In the genomic region with DNA sequence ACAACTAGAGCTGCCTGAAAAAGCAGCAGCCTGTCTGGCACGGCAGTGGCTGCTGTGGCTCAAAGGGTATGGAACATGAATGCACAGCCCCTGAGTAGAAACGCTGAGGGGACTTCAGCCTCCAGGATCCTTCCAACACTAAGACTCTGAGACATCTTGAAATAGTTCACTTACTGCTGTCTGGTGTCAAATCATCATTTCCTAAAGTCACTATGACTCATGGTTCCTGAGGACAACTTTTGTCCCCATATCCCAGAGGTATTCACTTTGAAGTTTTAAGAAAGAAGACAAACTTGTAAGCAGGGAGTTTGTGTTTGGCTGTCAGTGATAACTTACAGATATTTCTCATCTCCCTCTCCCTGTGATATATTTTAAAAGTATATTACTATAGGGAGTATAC, we compare ENCODE assay signal across 20 cellular contexts. TPM values are rescaled to one million over a fixed set of nuclear protein-coding genes. Genes with fewer than 3 reads are reported as not detected.
DNase-seq lines count a peak whose midpoint lies in the region; ATAC-seq, FAIRE-seq and TF ChIP-seq lines count a peak whose summit lies in the region.
"Had no signal": no experiment of that assay in that cellular context is flagged by ENCODE, and none has a peak within 500 bp of the region (broad histone marks: within the 10 kb centered on the region; RNA-seq: fewer than 3 reads in every experiment).

No MANE protein-coding gene starts in this region.

- no peaks in the 10 kb centered on the region for H3K27me3 Mint-ChIP-seq in CD8-positive, alpha-beta T cell (ENCODE audit: low read depth)

- in situ Hi-C loops in K562 (cut with MboI) = no loop called here
- in situ Hi-C loops in gastrocnemius medialis (cut with MboI; ENCODE audit: low sequenced_read_pairs in 4 of 4) = no loop called here

- 0 out of 22 replicates have a peak, but pooled peaks cover 0 to 6% (median 0%) of the 10 kb centered on the region in 11 experiments for H3K36me3 ChIP-seq in BLaER1 treated with 17β-estradiol and CSF1 and Interleukin-3, amounts not matched to agents 10 nM and 100 nM
- H3K36me3 ChIP-seq in Loucy (ENCODE audit: insufficient read depth, low read length) (no peaks in the 10 kb centered on the region), K562 (ENCODE audit: control insufficient read depth, insufficient read depth, low read length) (no peaks in the 10 kb centered on the region; the same call in 2 of the 3 replicates), gastrocnemius medialis (no peaks in the 10 kb centered on the region)
- no peaks in the 10 kb centered on the region for H3K36me3 ChIP-seq in CD8-positive, alpha-beta T cell (ENCODE audit: insufficient read depth, low read length)
- H3K36me3 ChIP-seq: MG63 had no signal

- H3K4me3 ChIP-seq in BLaER1 treated with 17β-estradiol and CSF1 and Interleukin-3, amounts not matched to agents 10 nM and 100 nM = no peak overlapping the region
- H3K4me3 ChIP-seq in Loucy (ENCODE audit: low read length, poor library complexity, severe bottlenecking) = no peak overlapping the region
- H3K4me3 ChIP-seq in K562 = no peak overlapping the region
- no peak overlapping the region for H3K4me3 ChIP-seq in gastrocnemius medialis
- no peak overlapping the region for H3K4me3 ChIP-seq in CD8-positive, alpha-beta T cell (ENCODE audit: low read depth, low read length)
- H3K4me3 ChIP-seq: MG63 had no signal

- BruUV-seq in K562 (replicated peaks; lab: Mats Ljungman, UMichigan) = no TSS peak

- TF ChIP-seq POLR2A in K562 (conservative IDR thresholded peaks at IDR 0.05) (no peak), gastrocnemius medialis (IDR thresholded peaks at IDR 0.05) (no peak)

- peak overlapping the region in 5 of 11 experiments; percentile 1 to 22 (median 20); a peak in 3 of 22 replicates for H3K9ac ChIP-seq in BLaER1 treated with 17β-estradiol and CSF1 and Interleukin-3, amounts not matched to agents 10 nM and 100 nM
- H3K9ac ChIP-seq in Loucy (ENCODE audit: low read depth, low read length, poor library complexity, severe bottlenecking) (no peak overlapping the region), K562 (ENCODE audit: insufficient read depth in 1 of 2, low read depth in 2 of 2, low read length in 2 of 2) (peak overlapping the region; percentile 51 to 58; a peak in 3 of 4 replicates)

- intact Hi-C loops in K562 (cut with micrococcal nuclease) = no loop called here
- intact Hi-C loops in gastrocnemius medialis (cut with DNase I; ENCODE audit: low total_unique reads) = loop anchor here (10.0 kb wide), 1 partner anchor 157 kb away; no protein-coding TSS in a partner anchor
- intact Hi-C loops in CD8-positive, alpha-beta T cell (cut with DNase I, micrococcal nuclease) = no loop called here

- H2AFZ ChIP-seq in Loucy (ENCODE audit: low read length) (peak overlapping the region; percentile 69), K562 (ENCODE audit: low read depth, low read length) (peak overlapping the region; percentile 75)

- no peaks in the 10 kb centered on the region for H3F3A ChIP-seq in Loucy (ENCODE audit: low read depth)

- H3K9me1 ChIP-seq in K562 (ENCODE audit: control insufficient read depth, insufficient read depth, low read length) = peaks cover 5% of the 10 kb centered on the region

- H3K27ac ChIP-seq in BLaER1 treated with 17β-estradiol and CSF1 and Interleukin-3, amounts not matched to agents 10 nM and 100 nM = peak overlapping the region in 7 of 11 experiments; percentile 12 to 50 (median 31); a peak in 10 of 22 replicates
- peak overlapping the region; percentile 78; the same call in 2 of the 3 replicates for H3K27ac ChIP-seq in K562 (ENCODE audit: extremely low read depth, low read depth, low read length)
- peak overlapping the region; percentile 67 to 88 (median 82) for H3K27ac ChIP-seq in gastrocnemius medialis
- H3K27ac ChIP-seq in CD8-positive, alpha-beta T cell (ENCODE audit: low read depth, low read length) = no peak overlapping the region

- 15% methylated on average over 2 of the region's 2 CpGs for WGBS in K562 (ENCODE audit: insufficient coverage, low coverage, missing lambda C conversion rate)

- peak; percentile 46; the same call in 1 of the 2 replicates for TF ChIP-seq EP300 in K562 (IDR thresholded peaks at IDR 0.05; ENCODE audit: low read length)

- H3K27ac Mint-ChIP-seq in CD8-positive, alpha-beta T cell = no peak overlapping the region

- FAIRE-seq in K562 (lab: Jason Lieb, UNC) = peak; percentile 87
- FAIRE-seq: RCC 7860 had no signal

- DNase-seq in K562 (ENCODE audit: extremely low read depth in 1 of 4, low spot score in 3 of 4) = peak; percentile 21 to 73 (median 46)
- no peak for DNase-seq in gastrocnemius medialis
- DNase-seq in cerebellar cortex (ENCODE audit: low spot score) = no peak
- DNase-seq in activated CD8-positive, alpha-beta memory T cell treated with anti-CD3 and anti-CD28 coated beads, Interleukin-2, amount 50 U/mL, for 48 hours = no peak
- no peak for DNase-seq in CD8-positive, alpha-beta T cell
- DNase-seq: activated CD4-positive, alpha-beta T cell treated with anti-CD3 and anti-CD28 coated beads for 4 hours; activated effector memory CD4-positive, alpha-beta T cell treated with Interleukin-2 at 50 U/mL for 16 hours; Caco-2; H7; mesendoderm; MG63; NCI-H1694; NCI-H345; stimulated activated CD4-positive, alpha-beta T cell treated with anti-CD3 and anti-CD28 coated beads, Interleukin-15, amount 100 ng/mL, for 24 hours had no signal

- H3K9me2 ChIP-seq in Loucy (replicated peaks; ENCODE audit: low read depth, low read length) = no peaks in the 10 kb centered on the region

- POLR2A ChIA-PET in K562 (lab: Yijun Ruan, JAX) = interaction anchor here (0.5 to 3.6 kb wide), 4 partner anchors 12 to 523 kb away, joined by 3 to 16 read pairs (median 4); no protein-coding TSS in a partner anchor
- POLR2A ChIA-PET in CD8-positive, alpha-beta T cell (lab: Charles Lee) = no interaction called here

- peaks cover 0 to 9% (median 5%) of the 10 kb centered on the region in 11 experiments; a peak in 7 of 22 replicates for H3K9me3 ChIP-seq in BLaER1 treated with 17β-estradiol and CSF1 and Interleukin-3, amounts not matched to agents 10 nM and 100 nM (replicated peaks in 1 of 11)
- no peaks in the 10 kb centered on the region for H3K9me3 ChIP-seq in Loucy (ENCODE audit: insufficient read depth, low read depth, low read length)
- no peaks in the 10 kb centered on the region for H3K9me3 ChIP-seq in K562 (replicated peaks; ENCODE audit: control insufficient read depth, insufficient read depth, low read depth, low read length)
- H3K9me3 ChIP-seq in gastrocnemius medialis = no peaks in the 10 kb centered on the region
- H3K9me3 ChIP-seq in CD8-positive, alpha-beta T cell (ENCODE audit: low read length) = no peaks in the 10 kb centered on the region
- H3K9me3 ChIP-seq: Caco-2, MG63 had no signal

- TF ChIP-seq CTCF in Loucy (conservative IDR thresholded peaks at IDR 0.05; ENCODE audit: low read length) (no peak), K562 (IDR thresholded peaks at IDR 0.05 in 2 of 3, conservative IDR thresholded peaks at IDR 0.05 in 1 of 3; ENCODE audit: insufficient read depth in 2 of 3, low read depth in 1 of 3, low read length in 3 of 3) (no peak), gastrocnemius medialis (IDR thresholded peaks at IDR 0.05 in 4 of 5, conservative IDR thresholded peaks at IDR 0.05 in 1 of 5) (no peak)
- no peak for TF ChIP-seq CTCF in CD8-positive, alpha-beta T cell (IDR thresholded peaks at IDR 0.05)

- no peak for TF ChIP-seq RAD21 in K562 (CRISPR knock-in tag; conservative IDR thresholded peaks at IDR 0.05 in 1 of 2, IDR thresholded peaks at IDR 0.05 in 1 of 2)

- peaks cover 0 to 3% (median 0%) of the 10 kb centered on the region in 11 experiments; a peak in 1 of 22 replicates for H4K20me1 ChIP-seq in BLaER1 treated with 17β-estradiol and CSF1 and Interleukin-3, amounts not matched to agents 10 nM and 100 nM
- H4K20me1 ChIP-seq in Loucy (ENCODE audit: insufficient read depth, low read length, poor library complexity, severe bottlenecking) = no peaks in the 10 kb centered on the region
- no peaks in the 10 kb centered on the region for H4K20me1 ChIP-seq in K562 (replicated peaks; ENCODE audit: control insufficient read depth, insufficient read depth, low read length)

- H3K4me1 ChIP-seq in BLaER1 treated with 17β-estradiol and CSF1 and Interleukin-3, amounts not matched to agents 10 nM and 100 nM = peaks cover 47 to 85% (median 69%) of the 10 kb centered on the region in 10 experiments
- H3K4me1 ChIP-seq in Loucy (ENCODE audit: insufficient read depth, low read length, poor library complexity, severe bottlenecking) = peaks cover 26% of the 10 kb centered on the region
- peaks cover 16 to 54% of the 10 kb centered on the region in 2 experiments for H3K4me1 ChIP-seq in K562 (replicated peaks in 1 of 2; ENCODE audit: control insufficient read depth in 2 of 2, insufficient read depth in 2 of 2, low read length in 2 of 2)
- H3K4me1 ChIP-seq in gastrocnemius medialis = peaks cover 42 to 63% of the 10 kb centered on the region in 2 donors
- no peaks in the 10 kb centered on the region for H3K4me1 ChIP-seq in CD8-positive, alpha-beta T cell (ENCODE audit: insufficient read depth, low read length)
- H3K4me1 ChIP-seq: Caco-2 had no signal

- H3K4me2 ChIP-seq in BLaER1 treated with 17β-estradiol and CSF1 and Interleukin-3, amounts not matched to agents 10 nM and 100 nM = peak overlapping the region; percentile 64 to 83 (median 69)
- H3K4me2 ChIP-seq in Loucy (ENCODE audit: low read depth, low read length, poor library complexity, severe bottlenecking) = no peak overlapping the region
- H3K4me2 ChIP-seq in K562 (ENCODE audit: insufficient read depth, low read length) = peak overlapping the region; percentile 52

- peaks cover 7% of the 10 kb centered on the region for H3K4me1 Mint-ChIP-seq in CD8-positive, alpha-beta T cell (ENCODE audit: low read depth)

- H3K36me3 Mint-ChIP-seq in CD8-positive, alpha-beta T cell = peaks cover 2% of the 10 kb centered on the region
- H3K36me3 Mint-ChIP-seq: stimulated activated effector memory CD8-positive, alpha-beta T cell treated with anti-CD3 and anti-CD28 coated beads, Interleukin-12 subunit alpha, Interleukin-12 subunit beta, amount 100 ng/mL, for 72 hours had no signal

- ATAC-seq in K562 (peak; percentile 64), gastrocnemius medialis (peak; percentile 15 to 25), GM21619 (IDR thresholded peaks at IDR 0.05; ENCODE audit: unreplicated experiment) (no peak)
- no peak for ATAC-seq in CD8-positive, alpha-beta T cell

- H3K9me3 Mint-ChIP-seq in CD8-positive, alpha-beta T cell = peaks cover 5% of the 10 kb centered on the region
- H3K9me3 Mint-ChIP-seq: neural crest cell; stimulated activated effector memory CD8-positive, alpha-beta T cell treated with anti-CD3 and anti-CD28 coated beads, Interleukin-12 subunit alpha, Interleukin-12 subunit beta, amount 100 ng/mL, for 72 hours had no signal

- CTCF ChIA-PET in K562 (lab: Yijun Ruan, JAX; ENCODE audit: low intra/inter-chr PET ratio) = no interaction called here
- CTCF ChIA-PET in CD8-positive, alpha-beta T cell (lab: Charles Lee) = no interaction called here

- H3K4me3 Mint-ChIP-seq in CD8-positive, alpha-beta T cell = no peak overlapping the region
- H3K4me3 Mint-ChIP-seq: neural crest cell; stimulated activated effector memory CD8-positive, alpha-beta T cell treated with anti-CD3 and anti-CD28 coated beads, Interleukin-12 subunit alpha, Interleukin-12 subunit beta, amount 100 ng/mL, for 72 hours had no signal

- no peaks in the 10 kb centered on the region for H3K27me3 ChIP-seq in BLaER1 treated with 17β-estradiol and CSF1 and Interleukin-3, amounts not matched to agents 10 nM and 100 nM
- no peaks in the 10 kb centered on the region for H3K27me3 ChIP-seq in Loucy (ENCODE audit: insufficient read depth, low read length, poor library complexity, severe bottlenecking)
- no peaks in the 10 kb centered on the region for H3K27me3 ChIP-seq in K562 (ENCODE audit: control insufficient read depth in 2 of 2, insufficient read depth in 2 of 2, low read length in 2 of 2)
- H3K27me3 ChIP-seq in gastrocnemius medialis = no peaks in the 10 kb centered on the region
- no peaks in the 10 kb centered on the region for H3K27me3 ChIP-seq in CD8-positive, alpha-beta T cell (ENCODE audit: insufficient read depth, low read length)
- H3K27me3 ChIP-seq: MG63 had no signal

- H3K79me2 ChIP-seq in Loucy (ENCODE audit: insufficient read depth, low read length) = no peaks in the 10 kb centered on the region
- no peaks in the 10 kb centered on the region for H3K79me2 ChIP-seq in K562 (ENCODE audit: control insufficient read depth, insufficient read depth, low read length)

RNA-seq across cellular contexts. Expression of a gene that starts 33.3 kb away (rescaled TPM):
- 1.6 and 8.7 TPM in 2 replicates for total RNA-seq in K562 (2011; cell fraction: chromatin; rRNA removed; ENCODE audit: low replicate concordance)
- total RNA-seq in K562 (2011; cell fraction: nucleolus; rRNA removed) = 0.50 and 1.4 TPM in 2 replicates
- 2.7 and 3.7 TPM in 2 replicates for total RNA-seq in K562 (2011; cell fraction: nucleoplasm; rRNA removed)
- total RNA-seq in K562 (2014; rRNA removed) = 2.7 and 3.8 TPM in 2 replicates
- total RNA-seq in K562 (2014; rRNA removed; fragmentation: Illumina TruSeq; extraction: Trizol) = 3.8 and 5.1 TPM in 2 replicates
- total RNA-seq in K562 (2015; rRNA removed; fragmentation: Illumina TruSeq; extraction: Trizol) = 3.6 and 4.4 TPM in 2 replicates
- 2.2 and 2.5 TPM in 2 replicates for total RNA-seq in K562 (2021)
- 0.65 and 1.7 TPM in 2 replicates for polyA plus RNA-seq in K562 (2011; rRNA removed)
- polyA plus RNA-seq in K562 (2011; cell fraction: cytosol; rRNA removed) = 0.49 and 0.63 TPM in 2 replicates
- polyA plus RNA-seq in K562 (2011; cell fraction: nucleus; rRNA removed) = 2.0 and 2.9 TPM in 2 replicates
- 3.9 and 12.9 TPM in 2 replicates for polyA plus RNA-seq in K562 (2012)
- 3.2 and 3.7 TPM in 2 replicates for polyA plus RNA-seq in K562 (2014; fragmentation: Illumina TruSeq; extraction: Trizol)
- polyA plus RNA-seq in K562 (2014; fragmentation: Nextera tagmentation; extraction: Ambion mirVana) = 1 to 10 TPM; 1.7 to 3.4 TPM
- 2.9 and 8.3 TPM in 2 replicates for polyA plus RNA-seq in K562 (2014; rRNA removed)
- polyA minus RNA-seq in K562 (2011; rRNA and poly(A)+ RNA removed) = 2.6 and 3.6 TPM in 2 replicates
- 1.2 and 1.7 TPM in 2 replicates for polyA minus RNA-seq in K562 (2011; cell fraction: cytosol; rRNA and poly(A)+ RNA removed)
- polyA minus RNA-seq in K562 (2011; cell fraction: nucleus; rRNA and poly(A)+ RNA removed) = 4.2 and 4.4 TPM in 2 replicates
- total RNA-seq in gastrocnemius medialis = 1,000 to 10,000 TPM; 6,824 to 7,704 (median 7,108) TPM
- total RNA-seq in CD8-positive, alpha-beta T cell = under 1 TPM; 0.52 to 0.72 TPM

Comparison
In these comparisons a context has a peak if more than half of its experiments do, and no peak if none do; other contexts are left out.
1. ATAC-seq: peak in K562 (single experiment) and gastrocnemius medialis (2 of 2); none in GM21619 (single experiment) and CD8-positive, alpha-beta T cell (single experiment).
2. DNase-seq: peak in K562 (4 of 4); none in gastrocnemius medialis (0 of 2), cerebellar cortex (single experiment), activated CD8-positive, alpha-beta memory T cell treated with anti-CD3 and anti-CD28 coated beads, Interleukin-2, amount 50 U/mL, for 48 hours (single experiment) and CD8-positive, alpha-beta T cell (0 of 7).
3. RNA of a gene that starts 33.3 kb away (total RNA-seq): 6,824 to 7,704 TPM in gastrocnemius medialis; 0.50 to 8.7 TPM in K562 and 0.52 to 0.72 TPM in CD8-positive, alpha-beta T cell; every median in the first group is over 100 times any median in the second.